Comparison of ENCODE assay signal across 13 cellular contexts in genomic region chr5:132478498-132478855, GRCh38. TPM values are rescaled to one million over a fixed set of nuclear protein-coding genes. Genes with fewer than 3 reads are reported as not detected.
A peak's percentile ranks its signal among the peaks of the same experiment; 100 is the strongest.
DNase-seq lines count a peak whose midpoint lies in the region; TF ChIP-seq lines count a peak whose summit lies in the region.
"Had no signal": no experiment of that assay in that cellular context is flagged by ENCODE, and none has a peak within 500 bp of the region (broad histone marks: within the 10 kb centered on the region; RNA-seq: fewer than 3 reads in every experiment).

No MANE protein-coding gene starts in this region.

- H3K27me3 Mint-ChIP-seq in dendritic cell treated with granulocyte-macrophage colony-stimulating factor and Interleukin-4, amounts not matched to agents 40 ng/mL and 50 ng/mL, for 4 days = peaks cover 2% of the 10 kb centered on the region
- H3K27me3 Mint-ChIP-seq in osteocyte (ENCODE audit: unreplicated experiment) (no peaks in the 10 kb centered on the region), glutamatergic neuron (ENCODE audit: unreplicated experiment) (no peaks in the 10 kb centered on the region)

- no peaks in the 10 kb centered on the region for H3K9me3 Mint-ChIP-seq in dendritic cell treated with granulocyte-macrophage colony-stimulating factor and Interleukin-4, amounts not matched to agents 40 ng/mL and 50 ng/mL, for 4 days
- H3K9me3 Mint-ChIP-seq in osteocyte (ENCODE audit: unreplicated experiment) = no peaks in the 10 kb centered on the region
- peaks cover 3% of the 10 kb centered on the region for H3K9me3 Mint-ChIP-seq in glutamatergic neuron (ENCODE audit: unreplicated experiment)

- H3K36me3 ChIP-seq in KOPT-K1 (ENCODE audit: insufficient read depth, low read length) (peaks cover 39% of the 10 kb centered on the region), suprapubic skin (peaks cover 12% of the 10 kb centered on the region)

- TF ChIP-seq EP300 in suprapubic skin (IDR thresholded peaks at IDR 0.05) = no peak

- peaks cover 58% of the 10 kb centered on the region for H3K4me1 Mint-ChIP-seq in dendritic cell treated with granulocyte-macrophage colony-stimulating factor and Interleukin-4, amounts not matched to agents 40 ng/mL and 50 ng/mL, for 4 days (ENCODE audit: low read depth)
- peaks cover 40% of the 10 kb centered on the region for H3K4me1 Mint-ChIP-seq in osteocyte (ENCODE audit: unreplicated experiment)
- H3K4me1 Mint-ChIP-seq in glutamatergic neuron (ENCODE audit: low read depth, unreplicated experiment) = peaks cover 4% of the 10 kb centered on the region

- peaks cover 24% of the 10 kb centered on the region for H3K4me1 ChIP-seq in suprapubic skin

- DNase-seq in CD1c-positive myeloid dendritic cell (ENCODE audit: extremely low spot score) (peak; percentile 29), osteocyte (ENCODE audit: extremely low spot score, unreplicated experiment) (no peak), suprapubic skin (ENCODE audit: low spot score in 2 of 2) (no peak), NCI-H510A (lab: John Stamatoyannopoulos, UW) (no peak), glutamatergic neuron (no peak), NCI-H1694 (lab: John Stamatoyannopoulos, UW) (no peak)
- DNase-seq: caudate nucleus, esophagus squamous epithelium, NCI-H446, T-helper 9 cell had no signal

- H3K4me3 Mint-ChIP-seq in dendritic cell treated with granulocyte-macrophage colony-stimulating factor and Interleukin-4, amounts not matched to agents 40 ng/mL and 50 ng/mL, for 4 days = no peak overlapping the region
- H3K4me3 Mint-ChIP-seq in osteocyte (ENCODE audit: unreplicated experiment) (no peak overlapping the region), glutamatergic neuron (ENCODE audit: unreplicated experiment) (no peak overlapping the region)

- H3K9me3 ChIP-seq in KOPT-K1 (ENCODE audit: insufficient read depth, low read length, poor library complexity, severe bottlenecking) (no peaks in the 10 kb centered on the region), suprapubic skin (no peaks in the 10 kb centered on the region)
- H3K9me3 ChIP-seq: esophagus squamous epithelium had no signal

- intact Hi-C loops in dendritic cell treated with granulocyte-macrophage colony-stimulating factor and Interleukin-4, amounts not matched to agents 40 ng/mL and 50 ng/mL, for 4 days (cut with micrococcal nuclease) = no loop called here

- no peak for TF ChIP-seq CTCF in osteocyte (IDR thresholded peaks at IDR 0.05)
- TF ChIP-seq CTCF in suprapubic skin (IDR thresholded peaks at IDR 0.05) = no peak
- TF ChIP-seq CTCF in glutamatergic neuron (IDR thresholded peaks at IDR 0.05; ENCODE audit: partially characterized antibody, unreplicated experiment) = no peak

- no peak for TF ChIP-seq POLR2A in suprapubic skin (IDR thresholded peaks at IDR 0.05)

- H3K27ac Mint-ChIP-seq in dendritic cell treated with granulocyte-macrophage colony-stimulating factor and Interleukin-4, amounts not matched to agents 40 ng/mL and 50 ng/mL, for 4 days = peak overlapping the region; percentile 50
- H3K27ac Mint-ChIP-seq in osteocyte (ENCODE audit: unreplicated experiment) = peak overlapping the region; percentile 71
- no peak overlapping the region for H3K27ac Mint-ChIP-seq in glutamatergic neuron (ENCODE audit: unreplicated experiment)

- H3K27me3 ChIP-seq in suprapubic skin = no peaks in the 10 kb centered on the region
- H3K27me3 ChIP-seq: esophagus squamous epithelium had no signal

- 37% methylated on average over 2 of the region's 2 CpGs for WGBS in suprapubic skin

- peak overlapping the region; percentile 99 for H3K27ac ChIP-seq in KOPT-K1 (ENCODE audit: low read depth, low read length, poor library complexity, severe bottlenecking)
- H3K27ac ChIP-seq in suprapubic skin = no peak overlapping the region
- H3K27ac ChIP-seq: HL-60 had no signal

- no peak overlapping the region for H3K4me3 ChIP-seq in suprapubic skin
- H3K4me3 ChIP-seq: esophagus squamous epithelium had no signal

- peaks cover 40% of the 10 kb centered on the region for H3K36me3 Mint-ChIP-seq in dendritic cell treated with granulocyte-macrophage colony-stimulating factor and Interleukin-4, amounts not matched to agents 40 ng/mL and 50 ng/mL, for 4 days (ENCODE audit: low read depth)
- H3K36me3 Mint-ChIP-seq in osteocyte (ENCODE audit: unreplicated experiment) (peaks cover 8% of the 10 kb centered on the region), glutamatergic neuron (ENCODE audit: unreplicated experiment) (no peaks in the 10 kb centered on the region)

RNA-seq across cellular contexts. Expression of gene IRF1, which starts 12.1 kb away (rescaled TPM):
- total RNA-seq in osteocyte (50.2 and 58.9 TPM in 2 replicates), suprapubic skin (10 to 100 TPM; 17.5 to 24.1 (median 20.1) TPM), glutamatergic neuron (ENCODE audit: unreplicated experiment) (2.8 TPM)
